8 cellular contexts compared by ENCODE assay signal in the genomic region with DNA sequence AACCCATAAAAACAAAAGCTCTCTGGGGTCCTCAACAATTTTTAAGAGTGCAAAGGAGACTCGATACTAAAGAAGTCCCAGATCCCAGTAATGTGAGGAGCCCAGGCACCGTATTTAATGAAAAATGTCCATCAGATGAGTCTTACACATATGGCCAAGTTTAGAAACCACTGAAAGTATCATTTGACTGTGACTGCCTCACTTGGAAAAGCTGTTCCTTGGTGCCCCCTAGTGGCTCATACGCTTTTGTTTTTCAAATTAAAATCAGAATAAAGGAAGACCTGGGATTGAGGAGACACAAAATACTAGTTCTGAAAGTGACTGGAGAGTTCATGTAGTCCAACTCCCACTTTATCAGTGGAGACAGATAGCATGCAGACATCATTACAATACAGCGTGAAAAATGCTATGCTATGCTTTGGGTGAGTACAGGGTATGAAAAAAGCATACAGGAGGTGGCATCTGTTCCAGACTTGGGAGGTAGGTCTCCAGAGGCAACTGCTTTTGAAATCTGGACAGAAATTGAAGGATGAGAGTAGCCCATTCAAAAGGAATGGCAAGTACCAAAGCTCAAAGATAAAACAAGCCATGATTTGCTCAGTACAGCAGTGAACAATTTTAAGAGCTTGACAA. TPM values are rescaled to one million over a fixed set of nuclear protein-coding genes. Genes with fewer than 3 reads are reported as not detected.
A peak's percentile ranks its signal among the peaks of the same experiment; 100 is the strongest.
DNase-seq lines count a peak whose midpoint lies in the region; ATAC-seq, FAIRE-seq and TF ChIP-seq lines count a peak whose summit lies in the region.

No MANE protein-coding gene starts in this region.

- BruUV-seq in GM12878 (replicated peaks; lab: Mats Ljungman, UMichigan) = no TSS peak

- no peak overlapping the region for H3K27ac ChIP-seq in GM12878 (ENCODE audit: control insufficient read depth, insufficient read depth)

- peak in 1 of 2 experiments; percentile 45; a peak in 1 of 4 replicates for TF ChIP-seq EP300 in GM12878 (IDR thresholded peaks at IDR 0.05; ENCODE audit: borderline replicate concordance in 1 of 2, control insufficient read depth in 1 of 2, low read depth in 2 of 2, low read length in 2 of 2)

- CTCF ChIA-PET in GM12878 (lab: Yijun Ruan, JAX) = interaction anchor here (0.7 to 6.9 kb wide), 40 partner anchors 8 to 389 kb away, joined by 3 to 54 read pairs (median 4); partner anchors contain the start of genes GDAP2 and WDR3

- H2AFZ ChIP-seq in GM12878 (ENCODE audit: control insufficient read depth, low read depth, low read length) = no peak overlapping the region

- DNase-seq in AG08396 (ENCODE audit: low spot score) (peak; percentile 56), NCI-H1930 (lab: John Stamatoyannopoulos, UW) (peak; percentile 2 to 44), T1000 (lab: John Stamatoyannopoulos, UW) (peak; percentile 42), GM12878 (ENCODE audit: low read depth, low spot score) (peak; percentile 32), inferior parietal cortex (ENCODE audit: extremely low spot score) (peak; percentile 87)
- peak; percentile 25 to 54 for DNase-seq in stimulated activated CD4-positive, alpha-beta T cell treated with anti-CD3 and anti-CD28 coated beads, Interleukin-15, amount 100 ng/mL, for 48 hours (ENCODE audit: low read depth in 2 of 2)

- SMC1A ChIA-PET in GM12878 (lab: Charles Lee; ENCODE audit: uncharacterized antibody, unreplicated experiment) = interaction anchor here (0.7 to 3.5 kb wide), 22 partner anchors 8 to 829 kb away, joined by 3 to 17 read pairs (median 4); partner anchors contain the start of genes GDAP2 and WDR3

- peaks cover 0 to 10% of the 10 kb centered on the region in 2 experiments; a peak in 3 of 4 replicates for H3K36me3 ChIP-seq in GM12878 (ENCODE audit: control insufficient read depth in 2 of 2, insufficient read depth in 2 of 2, low read length in 1 of 2)

- ATAC-seq in GM18517 (IDR thresholded peaks at IDR 0.05; ENCODE audit: unreplicated experiment) = peak; percentile 89
- ATAC-seq in HG03039 (IDR thresholded peaks at IDR 0.05; ENCODE audit: unreplicated experiment) = peak; percentile 94
- ATAC-seq in GM12878 = peak; percentile 98

- H3K4me2 ChIP-seq in GM12878 (ENCODE audit: control insufficient read depth, insufficient read depth) = no peak overlapping the region

- intact Hi-C loops in GM12878 (cut with micrococcal nuclease; ENCODE audit: unreplicated experiment) = loop anchor here (5.0 kb wide), 3 partner anchors 78 to 383 kb away; no protein-coding TSS in a partner anchor

- WGBS in GM12878 (ENCODE audit: insufficient coverage, insufficient replicate concordance, low lambda C conversion rate, missing lambda C conversion rate) = 10% methylated on average over 4 of the region's 4 CpGs

- no peak for TF ChIP-seq POLR2A in GM12878 (IDR thresholded peaks at IDR 0.05; ENCODE audit: low read depth, low read length)

- no peaks in the 10 kb centered on the region for H4K20me1 ChIP-seq in GM12878 (ENCODE audit: control insufficient read depth, insufficient read depth)

- POLR2A ChIA-PET in GM12878 (lab: Charles Lee) = no interaction called here

- in situ Hi-C loops in GM12878 (cut with MboI) = loop anchor here (10.0 kb wide), 1 partner anchor 361 kb away; no protein-coding TSS in a partner anchor

- no peaks in the 10 kb centered on the region for H3K4me1 ChIP-seq in GM12878 (ENCODE audit: control insufficient read depth, insufficient read depth, low read length)

- peak; percentile 86 for TF ChIP-seq RAD21 in GM12878 (IDR thresholded peaks at IDR 0.05; ENCODE audit: insufficient read depth, low read depth, low read length)

- RAD21 ChIA-PET in GM12878 (lab: Charles Lee; ENCODE audit: unreplicated experiment) = interaction anchor here (0.7 to 2.0 kb wide), 9 partner anchors 11 to 383 kb away, joined by 3 to 8 read pairs (median 4); partner anchors contain the start of gene GDAP2

- H3K9ac ChIP-seq in GM12878 (ENCODE audit: control insufficient read depth, insufficient read depth, low read length) = no peak overlapping the region

- H3K9me3 ChIP-seq in GM12878 (replicated peaks; ENCODE audit: control insufficient read depth, insufficient read depth, low read length) = no peaks in the 10 kb centered on the region

- H3K4me3 ChIP-seq in GM12878 = no peak overlapping the region

- H3K79me2 ChIP-seq in GM12878 (ENCODE audit: control insufficient read depth, insufficient read depth, low read length) = no peaks in the 10 kb centered on the region

- FAIRE-seq in GM12878 (lab: Jason Lieb, UNC) = peak; percentile 97

- no peaks in the 10 kb centered on the region for H3K27me3 ChIP-seq in GM12878 (replicated peaks in 1 of 2; ENCODE audit: control insufficient read depth in 2 of 2, insufficient read depth in 2 of 2, low read length in 1 of 2)

- peak; percentile 73 to 82 (median 81); a peak in 5 of 6 replicates for TF ChIP-seq CTCF in GM12878 (IDR thresholded peaks at IDR 0.05 in 2 of 3, conservative IDR thresholded peaks at IDR 0.05 in 1 of 3; ENCODE audit: control insufficient read depth in 2 of 3, extremely low read depth in 1 of 3, insufficient read depth in 1 of 3, low read depth in 3 of 3, low read length in 3 of 3)

TF ChIP-seq in GM12878, 131 proteins besides CTCF, POLR2A, EP300 and RAD21 (continues in another document):
- TF ChIP-seq JUNB (IDR thresholded peaks at IDR 0.05) (peak; percentile 86), SMARCA5 (IDR thresholded peaks at IDR 0.05) (peak; percentile 53; the same call in 1 of the 2 replicates), CBFB (IDR thresholded peaks at IDR 0.05; ENCODE audit: low read depth) (0 out of 2 replicates have a peak, but pooled peaks have one; percentile 58), BHLHE40 (IDR thresholded peaks at IDR 0.05; ENCODE audit: borderline replicate concordance in 1 of 2, low read depth in 2 of 2, low read length in 1 of 2) (0 out of 4 replicates have a peak, but pooled peaks of 1 of the 2 experiments have one; percentile 20), CREB1 (IDR thresholded peaks at IDR 0.05; ENCODE audit: low read depth) (no peak), RUNX3 (IDR thresholded peaks at IDR 0.05; ENCODE audit: low read length) (peak; percentile 91), EED (IDR thresholded peaks at IDR 0.05; ENCODE audit: low read depth) (peak; percentile 40; the same call in 1 of the 2 replicates)
- TF ChIP-seq, protein P1, sequence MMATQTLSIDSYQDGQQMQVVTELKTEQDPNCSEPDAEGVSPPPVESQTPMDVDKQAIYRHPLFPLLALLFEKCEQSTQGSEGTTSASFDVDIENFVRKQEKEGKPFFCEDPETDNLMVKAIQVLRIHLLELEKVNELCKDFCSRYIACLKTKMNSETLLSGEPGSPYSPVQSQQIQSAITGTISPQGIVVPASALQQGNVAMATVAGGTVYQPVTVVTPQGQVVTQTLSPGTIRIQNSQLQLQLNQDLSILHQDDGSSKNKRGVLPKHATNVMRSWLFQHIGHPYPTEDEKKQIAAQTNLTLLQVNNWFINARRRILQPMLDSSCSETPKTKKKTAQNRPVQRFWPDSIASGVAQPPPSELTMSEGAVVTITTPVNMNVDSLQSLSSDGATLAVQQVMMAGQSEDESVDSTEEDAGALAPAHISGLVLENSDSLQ (IDR thresholded peaks at IDR 0.05) = peak; percentile 18; the same call in 1 of the 2 replicates
- TF ChIP-seq, protein P2, sequence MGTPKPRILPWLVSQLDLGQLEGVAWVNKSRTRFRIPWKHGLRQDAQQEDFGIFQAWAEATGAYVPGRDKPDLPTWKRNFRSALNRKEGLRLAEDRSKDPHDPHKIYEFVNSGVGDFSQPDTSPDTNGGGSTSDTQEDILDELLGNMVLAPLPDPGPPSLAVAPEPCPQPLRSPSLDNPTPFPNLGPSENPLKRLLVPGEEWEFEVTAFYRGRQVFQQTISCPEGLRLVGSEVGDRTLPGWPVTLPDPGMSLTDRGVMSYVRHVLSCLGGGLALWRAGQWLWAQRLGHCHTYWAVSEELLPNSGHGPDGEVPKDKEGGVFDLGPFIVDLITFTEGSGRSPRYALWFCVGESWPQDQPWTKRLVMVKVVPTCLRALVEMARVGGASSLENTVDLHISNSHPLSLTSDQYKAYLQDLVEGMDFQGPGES (IDR thresholded peaks at IDR 0.05) = no peak

RNA-seq across cellular contexts. Expression of gene GDAP2, which starts 33.8 kb away (rescaled TPM):
- total RNA-seq in GM12878 (2013; cell fraction: nucleolus; rRNA removed) = 58.1 and 65.3 TPM in 2 replicates
- total RNA-seq in GM12878 (2014; rRNA removed) (10.8 and 13.2 TPM in 2 replicates), GM12878 (2014; rRNA removed; fragmentation: Illumina TruSeq; extraction: Trizol) (12.0 and 12.9 TPM in 2 replicates), GM12878 (2021) (14.1 and 14.8 TPM in 2 replicates)
- 3.7 TPM for polyA plus RNA-seq in GM12878 (2011; ENCODE audit: low read depth)
- polyA plus RNA-seq in GM12878 (2011; rRNA removed) (19.2 and 26.8 TPM in 2 replicates), GM12878 (2014; fragmentation: Illumina TruSeq; extraction: Trizol) (8.6 and 13.0 TPM in 2 replicates), GM12878 (2014; fragmentation: Nextera tagmentation; extraction: Ambion mirVana) (1 to 10 TPM; 2.6 to 4.0 TPM), GM12878 (2014; rRNA removed) (2.9 and 6.4 TPM in 2 replicates), GM12878 (2016; fragmentation: Nextera tagmentation; extraction: Ambion mirVana) (10 to 100 TPM; 15.9 to 18.3 TPM)
- polyA plus RNA-seq in GM12878 (2011; cell fraction: cytosol; rRNA removed) = 6.0 and 7.7 TPM in 2 replicates
- polyA plus RNA-seq in GM12878 (2011; cell fraction: nucleus; rRNA removed) = 9.5 and 11.4 TPM in 2 replicates
- polyA plus RNA-seq in GM12878 (2012) = 3.4 and 4.0 TPM in 2 replicates
- 25.3 and 28.9 TPM in 2 replicates for polyA minus RNA-seq in GM12878 (2011; rRNA and poly(A)+ RNA removed)
- 7.2 and 7.7 TPM in 2 replicates for polyA minus RNA-seq in GM12878 (2011; cell fraction: cytosol; rRNA and poly(A)+ RNA removed)
- polyA minus RNA-seq in GM12878 (2011; cell fraction: nucleus; rRNA and poly(A)+ RNA removed) = 21.3 and 29.6 TPM in 2 replicates

RNA-seq across cellular contexts. Expression of gene WDR3, which starts 33.9 kb away (rescaled TPM):
- total RNA-seq in GM12878 (2013; cell fraction: nucleolus; rRNA removed) = 39.9 and 46.4 TPM in 2 replicates
- total RNA-seq in GM12878 (2014; rRNA removed) (24.0 and 30.2 TPM in 2 replicates), GM12878 (2014; rRNA removed; fragmentation: Illumina TruSeq; extraction: Trizol) (42.6 and 44.2 TPM in 2 replicates), GM12878 (2021) (39.6 and 41.6 TPM in 2 replicates)
- polyA plus RNA-seq in GM12878 (2011; ENCODE audit: low read depth) = 11.2 TPM
- polyA plus RNA-seq in GM12878 (2011; rRNA removed) (54.3 and 62.5 TPM in 2 replicates), GM12878 (2014; fragmentation: Illumina TruSeq; extraction: Trizol) (59.6 and 62.8 TPM in 2 replicates), GM12878 (2014; fragmentation: Nextera tagmentation; extraction: Ambion mirVana) (10 to 100 TPM; 26.1 to 38.9 TPM), GM12878 (2014; rRNA removed) (25.9 and 33.0 TPM in 2 replicates), GM12878 (2016; fragmentation: Nextera tagmentation; extraction: Ambion mirVana) (10 to 100 TPM; 59.9 to 66.5 TPM)
- polyA plus RNA-seq in GM12878 (2011; cell fraction: cytosol; rRNA removed) = 19.5 and 28.0 TPM in 2 replicates
- 24.5 and 30.4 TPM in 2 replicates for polyA plus RNA-seq in GM12878 (2011; cell fraction: nucleus; rRNA removed)
- polyA plus RNA-seq in GM12878 (2012) = 13.4 and 18.4 TPM in 2 replicates
- 61.9 and 141 TPM in 2 replicates for polyA minus RNA-seq in GM12878 (2011; rRNA and poly(A)+ RNA removed)
- 11.0 and 23.4 TPM in 2 replicates for polyA minus RNA-seq in GM12878 (2011; cell fraction: cytosol; rRNA and poly(A)+ RNA removed)
- 14.9 and 21.1 TPM in 2 replicates for polyA minus RNA-seq in GM12878 (2011; cell fraction: nucleus; rRNA and poly(A)+ RNA removed)

Comparison
In these comparisons a context has a peak if more than half of its experiments do, and no peak if none do; other contexts are left out.
1. DNase-seq: peak in every context shown above with its lines; median percentile 87 in inferior parietal cortex; 56 in AG08396; 42 in T1000; 40 in stimulated activated CD4-positive, alpha-beta T cell treated with anti-CD3 and anti-CD28 coated beads, Interleukin-15, amount 100 ng/mL, for 48 hours; 32 in GM12878; 23 in NCI-H1930.